ENCODE assay signal across 23 cellular contexts in genomic region chr2:37897511-37897910, GRCh38.
"Had no signal": no experiment of that assay in that cellular context is flagged by ENCODE, and none has a peak within 500 bp of the region (broad histone marks: within the 10 kb centered on the region; RNA-seq: fewer than 3 reads in every experiment).

No MANE protein-coding gene starts in this region.

- H3K4me3 ChIP-seq: dorsolateral prefrontal cortex, lung, spleen, testis, uterus had no signal

- H3K27ac ChIP-seq: dorsolateral prefrontal cortex, spleen, testis, uterus had no signal

- FAIRE-seq: astrocyte, endothelial cell of umbilical vein, frontal cortex had no signal

- H3K36me3 ChIP-seq: spleen, uterus had no signal

- H3K27me3 ChIP-seq: dorsolateral prefrontal cortex, spleen, testis, uterus had no signal

- H3K9me3 ChIP-seq: testis, uterus had no signal

- H3K4me1 ChIP-seq: uterus had no signal

- DNase-seq: activated CD4-positive, alpha-beta memory T cell treated with anti-CD3 and anti-CD28 coated beads for 36 hours; activated CD4-positive, alpha-beta T cell treated with anti-CD3 and anti-CD28 coated beads for 48 hours; activated naive CD4-positive, alpha-beta T cell treated with Interleukin-2 at 50 U/mL for 16 hours; activated naive CD8-positive, alpha-beta T cell treated with anti-CD3 and anti-CD28 coated beads for 36 hours; activated T-cell treated with anti-CD3 and anti-CD28 coated beads, Interleukin-2, amount 50 U/mL, for 48 hours; central memory CD4-positive, alpha-beta T cell; dorsolateral prefrontal cortex; effector memory CD8-positive, alpha-beta T cell; glutamatergic neuron; hippocampal formation; naive thymus-derived CD8-positive, alpha-beta T cell; retina; spleen; stimulated activated CD4-positive, alpha-beta T cell treated with anti-CD3 and anti-CD28 coated beads, Interleukin-4, amount 100 ng/mL, for 1 hour; stimulated activated naive CD4-positive, alpha-beta T cell; T1000; testis; trophoblast cell; uterus had no signal
